12 cellular contexts compared by ENCODE assay signal in the genomic region with DNA sequence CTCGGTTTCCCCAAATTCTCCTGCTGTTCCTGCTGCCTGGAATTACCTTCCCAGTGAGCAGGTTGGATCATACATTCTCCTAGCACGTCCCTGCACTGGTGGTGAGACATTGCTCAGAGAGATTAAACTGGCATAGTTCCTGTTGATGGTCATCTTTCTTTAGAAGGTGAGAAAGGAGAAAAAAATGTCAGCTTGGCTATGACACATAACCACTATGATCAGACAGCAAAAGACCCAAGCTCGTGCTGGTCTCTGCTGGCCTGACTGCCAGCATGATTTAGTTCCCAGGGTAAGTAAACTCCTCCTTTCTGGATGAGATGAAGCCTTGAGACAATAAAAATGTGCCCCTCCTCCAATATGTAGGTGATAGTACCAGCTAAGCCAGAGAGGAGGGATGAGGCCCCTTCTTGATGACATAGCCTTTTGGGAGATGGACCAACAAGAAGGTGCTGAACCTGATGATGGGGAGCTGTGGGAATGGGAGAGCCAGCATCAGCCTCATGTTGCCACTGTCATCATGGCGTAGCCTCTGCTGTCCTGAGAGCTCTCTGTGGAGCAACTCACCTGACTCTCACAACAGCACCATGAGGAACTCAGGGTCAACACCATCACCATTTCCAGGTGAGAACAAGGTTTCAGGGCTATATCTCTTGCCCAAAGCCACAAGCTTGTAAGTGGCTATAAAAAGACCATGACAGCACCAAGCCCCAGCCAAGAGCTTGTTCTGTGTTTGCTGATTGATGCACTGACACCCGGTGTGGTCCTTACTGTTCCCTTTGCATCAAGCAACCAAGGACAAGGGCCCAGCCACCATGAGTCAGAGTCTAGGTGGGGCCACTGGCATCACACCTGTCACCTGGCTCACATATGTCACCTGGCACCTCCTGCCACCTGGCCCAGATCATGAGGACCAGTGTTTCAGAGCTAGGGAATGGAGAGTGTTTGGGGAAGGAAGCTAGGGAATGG.
A peak's percentile ranks its signal among the peaks of the same experiment; 100 is the strongest.
DNase-seq lines count a peak whose midpoint lies in the region; ATAC-seq and TF ChIP-seq lines count a peak whose summit lies in the region.
"Had no signal": no experiment of that assay in that cellular context is flagged by ENCODE, and none has a peak within 500 bp of the region (broad histone marks: within the 10 kb centered on the region; RNA-seq: fewer than 3 reads in every experiment).

No MANE protein-coding gene starts in this region.

- no peaks in the 10 kb centered on the region for H3K9me3 Mint-ChIP-seq in neural crest cell
- H3K9me3 Mint-ChIP-seq: CD8-positive, alpha-beta memory T cell had no signal

- H3K27ac ChIP-seq in C4-2B (peak overlapping the region; percentile 64), PC-3 (ENCODE audit: low read length) (no peak overlapping the region)

- H3K4me3 Mint-ChIP-seq in neural crest cell = no peak overlapping the region
- H3K4me3 Mint-ChIP-seq: CD8-positive, alpha-beta memory T cell had no signal

- no peak overlapping the region for H3K4me2 ChIP-seq in PC-3 (ENCODE audit: low read length)

- H3K36me3 ChIP-seq in PC-3 (ENCODE audit: low read depth, low read length) = no peaks in the 10 kb centered on the region
- H3K36me3 ChIP-seq in H7 (replicated peaks; ENCODE audit: control insufficient read depth, insufficient read depth, low read length) = no peaks in the 10 kb centered on the region

- TF ChIP-seq CTCF in C4-2B (conservative IDR thresholded peaks at IDR 0.05) (no peak), PC-3 (conservative IDR thresholded peaks at IDR 0.05; ENCODE audit: low read depth, low read length) (no peak), neural crest cell (conservative IDR thresholded peaks at IDR 0.05) (no peak)

- intact Hi-C loops in PC-3 (cut with micrococcal nuclease) = no loop called here

- no peaks in the 10 kb centered on the region for H3K36me3 Mint-ChIP-seq in neural crest cell (ENCODE audit: low read depth)
- H3K36me3 Mint-ChIP-seq: CD8-positive, alpha-beta memory T cell had no signal

- H3K4me1 ChIP-seq in PC-3 (ENCODE audit: insufficient read depth, low read length) = peaks cover 15% of the 10 kb centered on the region; the same call in 1 of the 2 replicates

- H3K4me3 ChIP-seq in PC-3 (ENCODE audit: low read length) (no peak overlapping the region), H7 (ENCODE audit: insufficient read depth, low read depth, low read length) (no peak overlapping the region)

- no peaks in the 10 kb centered on the region for H3K9me3 ChIP-seq in PC-3 (ENCODE audit: low read length)

- H3K27me3 ChIP-seq in PC-3 (ENCODE audit: low read length) = no peaks in the 10 kb centered on the region
- H3K27me3 ChIP-seq in H7 (ENCODE audit: control insufficient read depth, insufficient read depth, low read length) = no peaks in the 10 kb centered on the region

- peaks cover 15% of the 10 kb centered on the region for H3K4me1 Mint-ChIP-seq in neural crest cell
- H3K4me1 Mint-ChIP-seq: CD8-positive, alpha-beta memory T cell had no signal

- CTCF ChIA-PET in PC-3 (lab: Charles Lee) = no interaction called here

- DNase-seq in PC-3 (peak; percentile 66), neural crest cell (ENCODE audit: low read depth, low spot score) (no peak), H7 (no peak), GM19240 (ENCODE audit: insufficient read length, low spot score) (no peak), COLO829 (ENCODE audit: low spot score) (no peak)
- no peak for DNase-seq in NK-92 treated with Interleukin-12 subunit alpha and Interleukin-12 subunit beta, amount 100 ng/mL, for 24 hours (lab: John Stamatoyannopoulos, UW)
- DNase-seq: activated gamma-delta T cell treated with Interleukin-2 at 50 U/mL for 16 hours; CD8-positive, alpha-beta memory T cell; effector CD4-positive, alpha-beta T cell; NCI-H1417 had no signal

- POLR2A ChIA-PET in PC-3 (lab: Charles Lee; ENCODE audit: unreplicated experiment) = no interaction called here

- H3K9ac ChIP-seq in PC-3 (ENCODE audit: low read length) = no peak overlapping the region

- H2AFZ ChIP-seq in PC-3 (ENCODE audit: low read length) = no peak overlapping the region

- no peaks in the 10 kb centered on the region for H4K20me1 ChIP-seq in PC-3 (ENCODE audit: low read length)

- H3K27ac Mint-ChIP-seq in neural crest cell (ENCODE audit: unreplicated experiment) = peak overlapping the region; percentile 71
- H3K27ac Mint-ChIP-seq: CD8-positive, alpha-beta memory T cell had no signal

- H3K9me2 ChIP-seq in PC-3 (replicated peaks; ENCODE audit: low read length) = no peaks in the 10 kb centered on the region

- BruUV-seq in PC-3 (replicated peaks; lab: Mats Ljungman, UMichigan) = no TSS peak

- H3F3A ChIP-seq in PC-3 (ENCODE audit: low read length, unreplicated experiment) = no peaks in the 10 kb centered on the region

- no peaks in the 10 kb centered on the region for H3K79me2 ChIP-seq in PC-3 (ENCODE audit: low read length)

- ATAC-seq in PC-3 (no peak), esophagus mucosa (peak; percentile 47)

- peaks cover 22% of the 10 kb centered on the region for H3K27me3 Mint-ChIP-seq in neural crest cell (ENCODE audit: low read depth)
